In genomic region chr14:33642080-33642479, GRCh38 we compare ENCODE assay signal across 28 cellular contexts.
DNase-seq lines count a peak whose midpoint lies in the region; ATAC-seq and TF ChIP-seq lines count a peak whose summit lies in the region.
"Had no signal": no experiment of that assay in that cellular context is flagged by ENCODE, and none has a peak within 500 bp of the region (broad histone marks: within the 10 kb centered on the region; RNA-seq: fewer than 3 reads in every experiment).

No MANE protein-coding gene starts in this region.

- peak overlapping the region; percentile 12; the same call in 1 of the 2 replicates for H2AFZ ChIP-seq in Karpas-422 (ENCODE audit: low read length)
- H2AFZ ChIP-seq: PC-9 had no signal

- peaks cover 19% of the 10 kb centered on the region for H3K4me1 Mint-ChIP-seq in type B pancreatic cell (ENCODE audit: unreplicated experiment)
- H3K4me1 Mint-ChIP-seq in T-helper 2 cell treated with Interferon-gamma antibody and Interleukin-4, amounts not matched to agents 5 μg/mL and 100 μg/mL, for 36 hours (ENCODE audit: low read depth), result no peaks in the 10 kb centered on the region
- H3K4me1 Mint-ChIP-seq: activated CD4-positive, alpha-beta memory T cell treated with anti-CD3 and anti-CD28 coated beads, Interleukin-2, amount 10 ng/mL, durations not matched to agents 7 days and 5 days; naive thymus-derived CD4-positive, alpha-beta T cell had no signal

- TF ChIP-seq CTCF in choroid plexus epithelial cell (conservative IDR thresholded peaks at IDR 0.05; ENCODE audit: low read depth, low read length), result no peak
- no peak for TF ChIP-seq CTCF in type B pancreatic cell (conservative IDR thresholded peaks at IDR 0.05)

- H4K20me1 ChIP-seq in Karpas-422 (ENCODE audit: insufficient read depth, low read depth, low read length), result no peaks in the 10 kb centered on the region

- DNase-seq in Karpas-422, result no peak
- DNase-seq in choroid plexus epithelial cell (ENCODE audit: low read depth), result peak; percentile 67
- DNase-seq in iPS-NIHi11 (ENCODE audit: low spot score), result peak; percentile 14
- DNase-seq in type B pancreatic cell (ENCODE audit: extremely low spot score, unreplicated experiment), result no peak
- no peak for DNase-seq in T-helper 2 cell treated with Interferon-gamma antibody and Interleukin-4, amounts not matched to agents 5 μg/mL and 100 μg/mL, for 36 hours (ENCODE audit: low spot score)
- DNase-seq: activated CD4-positive, alpha-beta memory T cell treated with anti-CD3 and anti-CD28 coated beads, Interleukin-2, amount 10 ng/mL, durations not matched to agents 7 days and 5 days; activated CD4-positive, CD25-positive, alpha-beta regulatory T cell treated with anti-CD3 and anti-CD28 coated beads, Interleukin-2, amount 50 U/mL, for 72 hours; DMS79 treated with DMSO at 0.1 percent for 48 hours; HCEC 1CT; left cardiac atrium; MG63; naive thymus-derived CD4-positive, alpha-beta T cell; NCI-H1417; NCI-H446 treated with DMSO at 0.1 percent for 48 hours; NK-92 treated with Interleukin-12 subunit alpha and Interleukin-12 subunit beta, amount 100 ng/mL, for 24 hours; pancreas; PC-9; SHP77; stimulated activated CD4-positive, alpha-beta T cell treated with anti-CD3 and anti-CD28 coated beads, Interleukin-12 subunit alpha, Interleukin-12 subunit beta, amount 100 ng/mL, for 4 hours; stimulated activated CD4-positive, alpha-beta T cell treated with anti-CD3 and anti-CD28 coated beads, Interleukin-4, amount 100 ng/mL, for 4 hours; stimulated activated naive CD4-positive, alpha-beta T cell had no signal

- no peaks in the 10 kb centered on the region for H3K9me3 Mint-ChIP-seq in type B pancreatic cell
- no peaks in the 10 kb centered on the region for H3K9me3 Mint-ChIP-seq in T-helper 2 cell treated with Interferon-gamma antibody and Interleukin-4, amounts not matched to agents 5 μg/mL and 100 μg/mL, for 36 hours
- H3K9me3 Mint-ChIP-seq: activated CD4-positive, alpha-beta memory T cell treated with anti-CD3 and anti-CD28 coated beads, Interleukin-2, amount 10 ng/mL, durations not matched to agents 7 days and 5 days had no signal

- no peak overlapping the region for H3K4me2 ChIP-seq in Karpas-422 (ENCODE audit: low read depth, low read length, poor library complexity, severe bottlenecking)
- H3K4me2 ChIP-seq: PC-9 had no signal

- no peak overlapping the region for H3K27ac Mint-ChIP-seq in type B pancreatic cell
- no peak overlapping the region for H3K27ac Mint-ChIP-seq in T-helper 2 cell treated with Interferon-gamma antibody and Interleukin-4, amounts not matched to agents 5 μg/mL and 100 μg/mL, for 36 hours
- H3K27ac Mint-ChIP-seq: activated CD4-positive, alpha-beta memory T cell treated with anti-CD3 and anti-CD28 coated beads, Interleukin-2, amount 10 ng/mL, durations not matched to agents 7 days and 5 days; naive thymus-derived CD4-positive, alpha-beta T cell had no signal

- no peaks in the 10 kb centered on the region for H3K9me3 ChIP-seq in Karpas-422 (ENCODE audit: low read length)
- H3K9me3 ChIP-seq: MG63, pancreas, right atrium auricular region, thoracic aorta, vagina had no signal

- no peaks in the 10 kb centered on the region for H3K36me3 Mint-ChIP-seq in type B pancreatic cell
- H3K36me3 Mint-ChIP-seq in T-helper 2 cell treated with Interferon-gamma antibody and Interleukin-4, amounts not matched to agents 5 μg/mL and 100 μg/mL, for 36 hours (ENCODE audit: low read depth), result no peaks in the 10 kb centered on the region
- H3K36me3 Mint-ChIP-seq: naive thymus-derived CD4-positive, alpha-beta T cell had no signal

- H3K9ac ChIP-seq in Karpas-422 (ENCODE audit: low read length), result no peak overlapping the region

- no peak overlapping the region for H3K27ac ChIP-seq in Karpas-422 (ENCODE audit: low read length)
- H3K27ac ChIP-seq: C4-2B, cardiac muscle cell, pancreas, PC-9, right atrium auricular region, thoracic aorta, vagina had no signal

- peaks cover 25% of the 10 kb centered on the region for H3K27me3 Mint-ChIP-seq in type B pancreatic cell
- no peaks in the 10 kb centered on the region for H3K27me3 Mint-ChIP-seq in T-helper 2 cell treated with Interferon-gamma antibody and Interleukin-4, amounts not matched to agents 5 μg/mL and 100 μg/mL, for 36 hours (ENCODE audit: low read depth)
- H3K27me3 Mint-ChIP-seq: activated CD4-positive, alpha-beta memory T cell treated with anti-CD3 and anti-CD28 coated beads, Interleukin-2, amount 10 ng/mL, durations not matched to agents 7 days and 5 days had no signal

- H3K36me3 ChIP-seq in Karpas-422 (ENCODE audit: insufficient read depth, low read length), result no peaks in the 10 kb centered on the region
- H3K36me3 ChIP-seq: cardiac muscle cell, MG63, pancreas, right atrium auricular region, thoracic aorta, vagina had no signal

- H3K79me2 ChIP-seq in Karpas-422 (ENCODE audit: low read length), result no peaks in the 10 kb centered on the region

- ATAC-seq in HG02642 (IDR thresholded peaks at IDR 0.05; ENCODE audit: poor library complexity, unreplicated experiment), result no peak
- no peak for ATAC-seq in HG02981 (IDR thresholded peaks at IDR 0.05; ENCODE audit: unreplicated experiment)
- ATAC-seq: left cardiac atrium; naive thymus-derived CD4-positive, alpha-beta T cell; pancreas had no signal

- H3K4me3 Mint-ChIP-seq in type B pancreatic cell, result peak overlapping the region; percentile 23
- H3K4me3 Mint-ChIP-seq in T-helper 2 cell treated with Interferon-gamma antibody and Interleukin-4, amounts not matched to agents 5 μg/mL and 100 μg/mL, for 36 hours, result no peak overlapping the region
- H3K4me3 Mint-ChIP-seq: activated CD4-positive, alpha-beta memory T cell treated with anti-CD3 and anti-CD28 coated beads, Interleukin-2, amount 10 ng/mL, durations not matched to agents 7 days and 5 days; naive thymus-derived CD4-positive, alpha-beta T cell had no signal

- no peaks in the 10 kb centered on the region for H3K9me2 ChIP-seq in Karpas-422 (replicated peaks; ENCODE audit: insufficient read depth, low read length)

- no peaks in the 10 kb centered on the region for H3K27me3 ChIP-seq in Karpas-422 (ENCODE audit: low read length)
- H3K27me3 ChIP-seq: cardiac muscle cell, MG63, pancreas, right atrium auricular region, vagina had no signal

- H3K4me3 ChIP-seq in Karpas-422 (ENCODE audit: low read length), result no peak overlapping the region
- H3K4me3 ChIP-seq in choroid plexus epithelial cell (ENCODE audit: low read depth, low read length), result no peak overlapping the region
- H3K4me3 ChIP-seq: cardiac muscle cell, MG63, pancreas, PC-9, right atrium auricular region, thoracic aorta, vagina had no signal

- peaks cover 22% of the 10 kb centered on the region for H3K4me1 ChIP-seq in Karpas-422 (ENCODE audit: low read length)
- H3K4me1 ChIP-seq: pancreas, right atrium auricular region, vagina had no signal

Comparison
In these comparisons a context has a peak if more than half of its experiments do, and no peak if none do; other contexts are left out.
1. DNase-seq: peak in choroid plexus epithelial cell (single experiment) and iPS-NIHi11 (single experiment); none in Karpas-422 (single experiment), type B pancreatic cell (single experiment) and T-helper 2 cell treated with Interferon-gamma antibody and Interleukin-4, amounts not matched to agents 5 μg/mL and 100 μg/mL, for 36 hours (single experiment).